Comparison of ENCODE assay signal across 8 cellular contexts in genomic region chr2:27322301-27322765, GRCh38. TPM values are rescaled to one million over a fixed set of nuclear protein-coding genes. Genes with fewer than 3 reads are reported as not detected.
DNase-seq lines count a peak whose midpoint lies in the region; TF ChIP-seq lines count a peak whose summit lies in the region.

No MANE protein-coding gene starts in this region.

- H3K4me3 ChIP-seq in GM12865 (ENCODE audit: low read depth, low read length) (peak overlapping the region; percentile 68), LNCaP clone FGC (ENCODE audit: low read depth, low read length) (peak overlapping the region; percentile 90), iPS-11a (ENCODE audit: low read depth, low read length) (peak overlapping the region; percentile 80)

- no peak for TF ChIP-seq CTCF in GM12865 (IDR thresholded peaks at IDR 0.05; ENCODE audit: insufficient read depth, low read depth, low read length, missing control alignments)
- no peak for TF ChIP-seq CTCF in LNCaP clone FGC (IDR thresholded peaks at IDR 0.05; ENCODE audit: control insufficient read depth, extremely low read depth, insufficient read depth)

- H3K9me3 Mint-ChIP-seq in activated naive CD8-positive, alpha-beta T cell treated with anti-CD3 and anti-CD28 coated beads for 36 hours: no peaks in the 10 kb centered on the region

- H3K4me1 Mint-ChIP-seq in activated naive CD8-positive, alpha-beta T cell treated with anti-CD3 and anti-CD28 coated beads for 36 hours: peaks cover 16% of the 10 kb centered on the region

- no peaks in the 10 kb centered on the region for H3K27me3 Mint-ChIP-seq in activated naive CD8-positive, alpha-beta T cell treated with anti-CD3 and anti-CD28 coated beads for 36 hours

- H3K36me3 Mint-ChIP-seq in activated naive CD8-positive, alpha-beta T cell treated with anti-CD3 and anti-CD28 coated beads for 36 hours: peaks cover 17% of the 10 kb centered on the region

- H3K4me3 Mint-ChIP-seq in activated naive CD8-positive, alpha-beta T cell treated with anti-CD3 and anti-CD28 coated beads for 36 hours: peak overlapping the region; percentile 91

- DNase-seq in GM12865 (ENCODE audit: low read depth) (peak; percentile 52), LNCaP clone FGC (ENCODE audit: low read depth) (no peak), NCI-H510A treated with DMSO at 0.1 percent for 48 hours (lab: John Stamatoyannopoulos, UW) (no peak), midbrain (lab: John Stamatoyannopoulos, UW) (no peak), dedifferentiated amniotic fluid mesenchymal stem cell (ENCODE audit: extremely low spot score) (no peak)
- no peak for DNase-seq in activated naive CD8-positive, alpha-beta T cell treated with anti-CD3 and anti-CD28 coated beads for 36 hours
- DNase-seq in stimulated activated CD8-positive, alpha-beta memory T cell treated with anti-CD3 and anti-CD28 coated beads, Interleukin-4, amount 100 ng/mL, for 48 hours: peak; percentile 36

- H3K27ac Mint-ChIP-seq in activated naive CD8-positive, alpha-beta T cell treated with anti-CD3 and anti-CD28 coated beads for 36 hours: peak overlapping the region; percentile 90

RNA-seq across cellular contexts. Expression of gene MPV17, which starts 0.6 kb away (rescaled TPM):
- total RNA-seq in activated naive CD8-positive, alpha-beta T cell treated with anti-CD3 and anti-CD28 coated beads for 36 hours: 10 to 100 TPM; 84.4 to 87.8 TPM

RNA-seq across cellular contexts. Expression of gene UCN, which starts 14.1 kb away (rescaled TPM):
- total RNA-seq in activated naive CD8-positive, alpha-beta T cell treated with anti-CD3 and anti-CD28 coated beads for 36 hours: 1 to 10 TPM; 1.3 to 1.6 TPM

RNA-seq across cellular contexts. Expression of gene GTF3C2, which starts 34.2 kb away (rescaled TPM):
- 10 to 100 TPM; 77.4 to 83.9 TPM for total RNA-seq in activated naive CD8-positive, alpha-beta T cell treated with anti-CD3 and anti-CD28 coated beads for 36 hours

RNA-seq across cellular contexts. Expression of gene TRIM54, which starts 40.1 kb away (rescaled TPM):
- under 1 TPM; 0.24 to 0.33 TPM for total RNA-seq in activated naive CD8-positive, alpha-beta T cell treated with anti-CD3 and anti-CD28 coated beads for 36 hours

RNA-seq across cellular contexts. Expression of gene DNAJC5G, which starts 47.1 kb away (rescaled TPM):
- not detected for total RNA-seq in activated naive CD8-positive, alpha-beta T cell treated with anti-CD3 and anti-CD28 coated beads for 36 hours

Comparison
In these comparisons a context has a peak if more than half of its experiments do, and no peak if none do; other contexts are left out.
1. DNase-seq: peak in GM12865 (single experiment) and stimulated activated CD8-positive, alpha-beta memory T cell treated with anti-CD3 and anti-CD28 coated beads, Interleukin-4, amount 100 ng/mL, for 48 hours (single experiment); none in LNCaP clone FGC (single experiment), activated naive CD8-positive, alpha-beta T cell treated with anti-CD3 and anti-CD28 coated beads for 36 hours (single experiment), NCI-H510A treated with DMSO at 0.1 percent for 48 hours (single experiment), midbrain (single experiment) and dedifferentiated amniotic fluid mesenchymal stem cell (single experiment).
2. Peak in every context shown above with its lines, with median percentiles within 50 percentile points of each other: H3K4me3 ChIP-seq.